Comparison of ENCODE assay signal across 22 cellular contexts in the genomic region with DNA sequence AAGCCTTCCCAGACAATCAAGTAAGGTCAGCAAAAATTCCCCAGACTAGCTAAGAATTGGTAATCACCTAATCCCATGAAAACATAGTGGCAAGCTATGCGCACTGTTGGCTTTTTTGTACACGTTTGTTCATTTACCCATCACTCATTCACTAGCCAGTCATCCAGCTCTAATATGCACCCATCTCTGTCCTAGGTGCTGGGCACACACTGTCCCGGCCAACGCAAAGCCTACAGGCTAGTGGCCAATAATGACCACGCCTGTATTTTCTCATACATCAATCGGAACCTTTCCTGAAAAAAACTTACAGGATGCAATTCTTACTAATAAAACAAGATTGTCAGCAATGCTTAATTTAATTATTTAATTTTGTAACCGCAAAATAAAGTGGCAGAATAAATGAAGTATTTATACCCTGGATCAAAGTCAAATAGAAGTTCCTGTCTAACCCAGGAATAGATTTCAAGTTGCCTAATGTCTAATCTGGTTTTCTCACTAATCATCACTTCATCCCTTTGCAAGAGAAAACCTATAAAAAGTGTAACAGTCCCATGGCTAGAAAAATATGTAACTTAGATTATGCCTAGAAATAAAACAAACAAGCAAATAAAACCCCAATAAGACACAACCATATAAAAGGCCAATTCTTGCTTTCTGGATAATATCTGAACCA.
DNase-seq lines count a peak whose midpoint lies in the region; ATAC-seq, FAIRE-seq and TF ChIP-seq lines count a peak whose summit lies in the region.
"Had no signal": no experiment of that assay in that cellular context is flagged by ENCODE, and none has a peak within 500 bp of the region (broad histone marks: within the 10 kb centered on the region; RNA-seq: fewer than 3 reads in every experiment).

No MANE protein-coding gene starts in this region.

- H3K27ac ChIP-seq in left ventricle myocardium inferior (replicated peaks) (no peak overlapping the region), neutrophil (peak overlapping the region; percentile 77)

- no peaks in the 10 kb centered on the region for H3K4me1 ChIP-seq in left ventricle myocardium inferior
- peaks cover 23 to 40% of the 10 kb centered on the region in 2 experiments for H3K4me1 ChIP-seq in neutrophil (ENCODE audit: control insufficient read depth in 1 of 2, insufficient read depth in 1 of 2, low read depth in 1 of 2, low read length in 1 of 2)
- H3K4me1 ChIP-seq: BE2C, Caco-2 had no signal

- H3K36me3 ChIP-seq in left ventricle myocardium inferior: no peaks in the 10 kb centered on the region
- H3K36me3 ChIP-seq in bronchial epithelial cell (ENCODE audit: control insufficient read depth, insufficient read depth, low read length): no peaks in the 10 kb centered on the region
- H3K36me3 ChIP-seq in neutrophil: no peaks in the 10 kb centered on the region
- H3K36me3 ChIP-seq: BE2C had no signal

- FAIRE-seq in bronchial epithelial cell (lab: Jason Lieb, UNC): peak; percentile 28
- FAIRE-seq: D721Med, G401.6, GM12892, GM18507, HTR-8/SVneo had no signal

- H3K4me3 ChIP-seq in left ventricle myocardium inferior (no peak overlapping the region), bronchial epithelial cell (ENCODE audit: low read depth, low read length) (no peak overlapping the region), neutrophil (ENCODE audit: low read depth in 1 of 2, low read length in 1 of 2) (no peak overlapping the region)
- H3K4me3 ChIP-seq: GM23338 had no signal

- H3K9me3 ChIP-seq in left ventricle myocardium inferior (replicated peaks) (peaks cover 5% of the 10 kb centered on the region), neutrophil (no peaks in the 10 kb centered on the region)
- H3K9me3 ChIP-seq: BE2C, Caco-2 had no signal

- peak; percentile 61 to 63 for ATAC-seq in left cardiac atrium
- no peak for ATAC-seq in stimulated activated memory B cell treated with anti-CD40 and anti-IgM and Interleukin-4, amounts not matched to agents 10 μg/mL and 1 μg/mL and 100 μg/mL, for 72 hours
- ATAC-seq: GM23338, HCT116 had no signal

- no peak overlapping the region for H3K4me3 Mint-ChIP-seq in stimulated activated memory B cell treated with anti-CD40 and anti-IgM and Interleukin-4, amounts not matched to agents 10 μg/mL and 1 μg/mL and 100 μg/mL, for 72 hours
- H3K4me3 Mint-ChIP-seq: CD4-positive, alpha-beta T cell; GM23338; HFFc6 had no signal

- DNase-seq in left cardiac atrium (no peak), left ventricle myocardium inferior (no peak), bronchial epithelial cell (ENCODE audit: low read depth) (no peak), NCI-H2081 (lab: John Stamatoyannopoulos, UW) (no peak)
- no peak for DNase-seq in activated T-cell treated with anti-CD3 and anti-CD28 coated beads, Interleukin-2, amount 50 U/mL, for 1 hour
- DNase-seq: ACHN; BE2C; C1 segment of cervical spinal cord; Caco-2; CD4-positive, alpha-beta T cell; H7; HFFc6; IMR-90 had no signal

- no peaks in the 10 kb centered on the region for H3K4me1 Mint-ChIP-seq in stimulated activated memory B cell treated with anti-CD40 and anti-IgM and Interleukin-4, amounts not matched to agents 10 μg/mL and 1 μg/mL and 100 μg/mL, for 72 hours

- TF ChIP-seq CTCF in left ventricle myocardium inferior (IDR thresholded peaks at IDR 0.05; ENCODE audit: borderline replicate concordance): no peak
- no peak for TF ChIP-seq CTCF in bronchial epithelial cell (IDR thresholded peaks at IDR 0.05; ENCODE audit: insufficient read depth, low read length, severe bottlenecking)
- no peak for TF ChIP-seq CTCF in neutrophil (IDR thresholded peaks at IDR 0.05)

- H3K9me3 Mint-ChIP-seq in stimulated activated memory B cell treated with anti-CD40 and anti-IgM and Interleukin-4, amounts not matched to agents 10 μg/mL and 1 μg/mL and 100 μg/mL, for 72 hours: no peaks in the 10 kb centered on the region
- H3K9me3 Mint-ChIP-seq: CD4-positive, alpha-beta T cell; HFFc6 had no signal

- no peaks in the 10 kb centered on the region for H3K27me3 Mint-ChIP-seq in stimulated activated memory B cell treated with anti-CD40 and anti-IgM and Interleukin-4, amounts not matched to agents 10 μg/mL and 1 μg/mL and 100 μg/mL, for 72 hours

- intact Hi-C loops in left cardiac atrium (cut with DNase I) (no loop called here), left ventricle myocardium inferior (cut with micrococcal nuclease) (no loop called here)

- H3K27ac Mint-ChIP-seq in stimulated activated memory B cell treated with anti-CD40 and anti-IgM and Interleukin-4, amounts not matched to agents 10 μg/mL and 1 μg/mL and 100 μg/mL, for 72 hours: no peak overlapping the region
- H3K27ac Mint-ChIP-seq: CD4-positive, alpha-beta T cell; GM23338; HFFc6 had no signal

- no peaks in the 10 kb centered on the region for H3K36me3 Mint-ChIP-seq in stimulated activated memory B cell treated with anti-CD40 and anti-IgM and Interleukin-4, amounts not matched to agents 10 μg/mL and 1 μg/mL and 100 μg/mL, for 72 hours

- H3K27me3 ChIP-seq in left ventricle myocardium inferior (ENCODE audit: low read depth) (no peaks in the 10 kb centered on the region), bronchial epithelial cell (ENCODE audit: control insufficient read depth, insufficient read depth, low read length) (no peaks in the 10 kb centered on the region), neutrophil (no peaks in the 10 kb centered on the region)
- H3K27me3 ChIP-seq: BE2C had no signal
